In genomic region chr20:48705208-48706115, GRCh38 we compare ENCODE assay signal across 1 cellular context.
TF ChIP-seq lines count a peak whose summit lies in the region.

No MANE protein-coding gene starts in this region.

TF ChIP-seq in GM12878, 131 proteins besides CTCF, POLR2A, EP300 and RAD21 (continued from another document):
- TF ChIP-seq, protein P1, sequence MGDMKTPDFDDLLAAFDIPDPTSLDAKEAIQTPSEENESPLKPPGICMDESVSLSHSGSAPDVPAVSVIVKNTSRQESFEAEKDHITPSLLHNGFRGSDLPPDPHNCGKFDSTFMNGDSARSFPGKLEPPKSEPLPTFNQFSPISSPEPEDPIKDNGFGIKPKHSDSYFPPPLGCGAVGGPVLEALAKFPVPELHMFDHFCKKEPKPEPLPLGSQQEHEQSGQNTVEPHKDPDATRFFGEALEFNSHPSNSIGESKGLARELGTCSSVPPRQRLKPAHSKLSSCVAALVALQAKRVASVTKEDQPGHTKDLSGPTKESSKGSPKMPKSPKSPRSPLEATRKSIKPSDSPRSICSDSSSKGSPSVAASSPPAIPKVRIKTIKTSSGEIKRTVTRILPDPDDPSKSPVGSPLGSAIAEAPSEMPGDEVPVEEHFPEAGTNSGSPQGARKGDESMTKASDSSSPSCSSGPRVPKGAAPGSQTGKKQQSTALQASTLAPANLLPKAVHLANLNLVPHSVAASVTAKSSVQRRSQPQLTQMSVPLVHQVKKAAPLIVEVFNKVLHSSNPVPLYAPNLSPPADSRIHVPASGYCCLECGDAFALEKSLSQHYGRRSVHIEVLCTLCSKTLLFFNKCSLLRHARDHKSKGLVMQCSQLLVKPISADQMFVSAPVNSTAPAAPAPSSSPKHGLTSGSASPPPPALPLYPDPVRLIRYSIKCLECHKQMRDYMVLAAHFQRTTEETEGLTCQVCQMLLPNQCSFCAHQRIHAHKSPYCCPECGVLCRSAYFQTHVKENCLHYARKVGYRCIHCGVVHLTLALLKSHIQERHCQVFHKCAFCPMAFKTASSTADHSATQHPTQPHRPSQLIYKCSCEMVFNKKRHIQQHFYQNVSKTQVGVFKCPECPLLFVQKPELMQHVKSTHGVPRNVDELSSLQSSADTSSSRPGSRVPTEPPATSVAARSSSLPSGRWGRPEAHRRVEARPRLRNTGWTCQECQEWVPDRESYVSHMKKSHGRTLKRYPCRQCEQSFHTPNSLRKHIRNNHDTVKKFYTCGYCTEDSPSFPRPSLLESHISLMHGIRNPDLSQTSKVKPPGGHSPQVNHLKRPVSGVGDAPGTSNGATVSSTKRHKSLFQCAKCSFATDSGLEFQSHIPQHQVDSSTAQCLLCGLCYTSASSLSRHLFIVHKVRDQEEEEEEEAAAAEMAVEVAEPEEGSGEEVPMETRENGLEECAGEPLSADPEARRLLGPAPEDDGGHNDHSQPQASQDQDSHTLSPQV (IDR thresholded peaks at IDR 0.05) = no peak
- no peak for TF ChIP-seq ZBED1 (IDR thresholded peaks at IDR 0.05; ENCODE audit: borderline replicate concordance)
- TF ChIP-seq ATF2 (IDR thresholded peaks at IDR 0.05; ENCODE audit: low read length) = no peak
- no peak for TF ChIP-seq JUNB (IDR thresholded peaks at IDR 0.05)
- TF ChIP-seq PML (IDR thresholded peaks at IDR 0.05; ENCODE audit: low read length) = no peak
